ENCODE assay signal across 8 cellular contexts in genomic region chr17:42548070-42548837, GRCh38. TPM values are rescaled to one million over a fixed set of nuclear protein-coding genes. Genes with fewer than 3 reads are reported as not detected.
A peak's percentile ranks its signal among the peaks of the same experiment; 100 is the strongest.
DNase-seq lines count a peak whose midpoint lies in the region; ATAC-seq and TF ChIP-seq lines count a peak whose summit lies in the region.

No MANE protein-coding gene starts in this region.

- RAD21 ChIA-PET in HCT116 (lab: Charles Lee; ENCODE audit: low non-redundant PET in 1 of 2, low total read pairs in 2 of 2, uncharacterized antibody in 2 of 2, unreplicated experiment in 2 of 2): no interaction called here

- no peaks in the 10 kb centered on the region for H3K9me3 Mint-ChIP-seq in activated T-helper 17 cell treated with anti-CD3 and anti-CD28 coated beads, Interleukin-2, amount 50 U/mL, for 72 hours

- no peaks in the 10 kb centered on the region for H4K20me1 ChIP-seq in HCT116 (ENCODE audit: insufficient read depth)

- TF ChIP-seq POLR2A in HCT116 (IDR thresholded peaks at IDR 0.05; ENCODE audit: borderline replicate concordance, extremely low read depth, insufficient read depth, insufficient read length) (no peak), spleen (IDR thresholded peaks at IDR 0.05) (no peak)

- CTCF ChIA-PET in HCT116 (lab: Charles Lee): interaction anchor here (0.7 to 1.7 kb wide), 8 partner anchors 11 to 215 kb away, joined by 3 to 7 read pairs (median 3); partner anchors contain the start of gene NAGLU

- H2AFZ ChIP-seq in HCT116 (ENCODE audit: low read depth, low read length, poor library complexity, severe bottlenecking): no peak overlapping the region

- no peaks in the 10 kb centered on the region for H3K27me3 Mint-ChIP-seq in activated T-helper 17 cell treated with anti-CD3 and anti-CD28 coated beads, Interleukin-2, amount 50 U/mL, for 72 hours

- H3K36me3 ChIP-seq in HCT116 (ENCODE audit: control insufficient read depth in 1 of 2, insufficient read depth in 2 of 2, low read length in 2 of 2): no peaks in the 10 kb centered on the region
- peaks cover 0 to 25% (median 4%) of the 10 kb centered on the region in 9 donors for H3K36me3 ChIP-seq in heart right ventricle
- H3K36me3 ChIP-seq in spleen: peaks cover 0 to 31% (median 10%) of the 10 kb centered on the region in 6 donors

- peaks cover 5% of the 10 kb centered on the region for H3K4me1 Mint-ChIP-seq in activated T-helper 17 cell treated with anti-CD3 and anti-CD28 coated beads, Interleukin-2, amount 50 U/mL, for 72 hours

- H3K9me3 ChIP-seq in HCT116 (ENCODE audit: control insufficient read depth in 1 of 2, insufficient read depth in 1 of 2, low read depth in 1 of 2, low read length in 2 of 2) (no peaks in the 10 kb centered on the region), heart right ventricle (no peaks in the 10 kb centered on the region), spleen (no peaks in the 10 kb centered on the region)

- H3K27ac ChIP-seq in HCT116 (ENCODE audit: low read depth, low read length) (no peak overlapping the region), heart right ventricle (peak overlapping the region in 4 of 10 donors; percentile 4 to 69 (median 44)), spleen (peak overlapping the region in 2 of 8 donors; percentile 17 to 48)

- no peak; the same call in 1 of the 2 replicates for TF ChIP-seq RAD21 in HCT116 (IDR thresholded peaks at IDR 0.05; ENCODE audit: low read depth)

- H3K27me3 ChIP-seq in HCT116 (ENCODE audit: insufficient read depth, low read length): no peaks in the 10 kb centered on the region
- H3K27me3 ChIP-seq in heart right ventricle: peaks cover 0 to 13% (median 0%) of the 10 kb centered on the region in 7 donors
- H3K27me3 ChIP-seq in spleen (replicated peaks in 1 of 7): peaks cover 0 to 4% (median 0%) of the 10 kb centered on the region in 7 donors

- no peaks in the 10 kb centered on the region for H3K9me2 ChIP-seq in HCT116 (ENCODE audit: insufficient read depth)

- ATAC-seq in HCT116: peak; percentile 87
- ATAC-seq in activated T-helper 17 cell treated with anti-CD3 and anti-CD28 coated beads, Interleukin-2, amount 50 U/mL, for 72 hours (replicated peaks): peak; percentile 89
- ATAC-seq in heart right ventricle: peak; percentile 13 to 50 (median 38)
- no peak for ATAC-seq in GM21360 (IDR thresholded peaks at IDR 0.05; ENCODE audit: unreplicated experiment)
- ATAC-seq in GM19452 (IDR thresholded peaks at IDR 0.05; ENCODE audit: unreplicated experiment): no peak

- DNase-seq in COR-L47 (lab: John Stamatoyannopoulos, UW): peak; percentile 77
- no peak for DNase-seq in HCT116 (ENCODE audit: low read depth, low spot score)
- peak; percentile 69 to 92 for DNase-seq in NCI-H526 (lab: John Stamatoyannopoulos, UW)
- peak in 1 of 2 donors; percentile 62 for DNase-seq in heart right ventricle
- DNase-seq in spleen: peak; percentile 94

- TF ChIP-seq CTCF in HCT116 (IDR thresholded peaks at IDR 0.05 in 2 of 3, conservative IDR thresholded peaks at IDR 0.05 in 1 of 3; ENCODE audit: borderline replicate concordance in 1 of 3, insufficient read depth in 1 of 3, low read depth in 2 of 3, low read length in 2 of 3) (peak; percentile 39 to 54 (median 41); a peak in 5 of 6 replicates), heart right ventricle (IDR thresholded peaks at IDR 0.05) (peak in 5 of 9 donors; percentile 17 to 41 (median 37)), spleen (IDR thresholded peaks at IDR 0.05 in 8 of 11, conservative IDR thresholded peaks at IDR 0.05 in 3 of 11) (peak in 9 of 11 experiments; percentile 20 to 66 (median 53))

- H3K4me3 ChIP-seq in HCT116 (replicated peaks in 1 of 2; ENCODE audit: low read depth in 1 of 2, low read length in 2 of 2): peak overlapping the region; percentile 17 to 44
- peak overlapping the region in 8 of 10 donors; percentile 8 to 46 (median 33) for H3K4me3 ChIP-seq in heart right ventricle
- peak overlapping the region; percentile 22 to 72 (median 36) for H3K4me3 ChIP-seq in spleen

- BruUV-seq in HCT116 (replicated peaks; lab: Mats Ljungman, UMichigan): no TSS peak

- POLR2A ChIA-PET in HCT116 (lab: Charles Lee): interaction anchor here (0.6 kb wide), 1 partner anchor 578 kb away, joined by 3 read pairs; no protein-coding TSS in a partner anchor

- H3K4me3 Mint-ChIP-seq in activated T-helper 17 cell treated with anti-CD3 and anti-CD28 coated beads, Interleukin-2, amount 50 U/mL, for 72 hours: peak overlapping the region; percentile 59

- WGBS in heart right ventricle, 2 donors: 17 to 23% methylated on average over 71 to 73 of the region's 74 CpGs
- 18 to 35% (median 21%) methylated on average over 46 to 74 of the region's 74 CpGs for WGBS in spleen, 5 donors

- H3K9ac ChIP-seq in HCT116 (ENCODE audit: low read length): peak overlapping the region; percentile 20; the same call in 1 of the 2 replicates

- no peak overlapping the region for H3K27ac Mint-ChIP-seq in activated T-helper 17 cell treated with anti-CD3 and anti-CD28 coated beads, Interleukin-2, amount 50 U/mL, for 72 hours

- peak overlapping the region; percentile 70 for H3K4me2 ChIP-seq in HCT116 (ENCODE audit: low read length)

- intact Hi-C loops in HCT116 (cut with micrococcal nuclease) (no loop called here), heart right ventricle (cut with DNase I) (no loop called here), spleen (cut with DNase I; ENCODE audit: low total_unique reads) (no loop called here)

- H3K79me2 ChIP-seq in HCT116 (ENCODE audit: insufficient read depth, low read length): peaks cover under 1% of the 10 kb centered on the region; the same call in 1 of the 2 replicates

- H3K4me1 ChIP-seq in HCT116 (ENCODE audit: control insufficient read depth in 1 of 2, insufficient read depth in 2 of 2, low read length in 2 of 2) (peaks cover 0 to 14% of the 10 kb centered on the region in 2 experiments; a peak in 2 of 4 replicates), heart right ventricle (peaks cover 5 to 31% (median 19%) of the 10 kb centered on the region in 9 donors), spleen (peaks cover 7 to 31% (median 23%) of the 10 kb centered on the region in 6 donors)

- H3K36me3 Mint-ChIP-seq in activated T-helper 17 cell treated with anti-CD3 and anti-CD28 coated beads, Interleukin-2, amount 50 U/mL, for 72 hours (ENCODE audit: low read depth): no peaks in the 10 kb centered on the region

TF ChIP-seq in HCT116, 20 proteins besides CTCF, POLR2A, EP300 and RAD21:
- TF ChIP-seq EGR1 (IDR thresholded peaks at IDR 0.05; ENCODE audit: low read depth) (peak; percentile 93), MAX (IDR thresholded peaks at IDR 0.05) (no peak), SRF (IDR thresholded peaks at IDR 0.05; ENCODE audit: low read depth) (no peak)

RNA-seq across cellular contexts. Expression of gene HSD17B1, which starts 4.5 kb away (rescaled TPM):
- total RNA-seq in HCT116 (2021; ENCODE audit: unreplicated experiment) (1.4 TPM), heart right ventricle (1 to 10 TPM in 2 of 10 donors, under 1 TPM in 8; 0.50 to 2.3 (median 0.78) TPM), spleen (1 to 10 TPM in 2 of 7 donors, under 1 TPM in 5; 0.54 to 1.6 (median 0.79) TPM)
- 1.6 and 1.8 TPM in 2 replicates for polyA plus RNA-seq in HCT116 (2012)
- total RNA-seq in activated T-helper 17 cell treated with anti-CD3 and anti-CD28 coated beads, Interleukin-2, amount 50 U/mL, for 72 hours: under 1 TPM; 0.82 to 0.90 TPM
- polyA plus RNA-seq in heart right ventricle (1 to 10 TPM; 2.2 to 2.6 TPM), spleen (1 to 10 TPM; 2.9 to 5.5 (median 3.5) TPM)

RNA-seq across cellular contexts. Expression of gene NAGLU, which starts 12.2 kb away (rescaled TPM):
- total RNA-seq in HCT116 (2021; ENCODE audit: unreplicated experiment) (17.7 TPM), heart right ventricle (10 to 100 TPM in 5 of 10 donors, 1 to 10 TPM in 5; 6.8 to 16.0 (median 9.8) TPM), spleen (10 to 100 TPM; 32.5 to 61.0 (median 48.9) TPM)
- polyA plus RNA-seq in HCT116 (2012): 10.5 and 11.0 TPM in 2 replicates
- total RNA-seq in activated T-helper 17 cell treated with anti-CD3 and anti-CD28 coated beads, Interleukin-2, amount 50 U/mL, for 72 hours: 10 to 100 TPM in 1 of 2 donors, 1 to 10 TPM in 1; 8.4 to 11.0 TPM
- polyA plus RNA-seq in heart right ventricle (10 to 100 TPM; 17.0 to 18.3 TPM), spleen (10 to 100 TPM; 27.3 to 55.2 (median 49.8) TPM)

RNA-seq across cellular contexts. Expression of gene COASY, which starts 13.7 kb away (rescaled TPM):
- 137 TPM for total RNA-seq in HCT116 (2021; ENCODE audit: unreplicated experiment)
- 108 and 113 TPM in 2 replicates for polyA plus RNA-seq in HCT116 (2012)
- 100 to 1,000 TPM in 1 of 2 donors, 10 to 100 TPM in 1; 76.7 to 108 TPM for total RNA-seq in activated T-helper 17 cell treated with anti-CD3 and anti-CD28 coated beads, Interleukin-2, amount 50 U/mL, for 72 hours
- total RNA-seq in heart right ventricle: 10 to 100 TPM; 29.7 to 56.9 (median 32.9) TPM
- polyA plus RNA-seq in heart right ventricle: 10 to 100 TPM; 46.8 to 50.8 TPM
- total RNA-seq in spleen: 10 to 100 TPM; 32.5 to 68.6 (median 66.5) TPM
- polyA plus RNA-seq in spleen: 100 to 1,000 TPM in 1 of 3 donors, 10 to 100 TPM in 2; 50.0 to 104 (median 80.6) TPM

RNA-seq across cellular contexts. Expression of gene MLX, which starts 18.6 kb away (rescaled TPM):
- total RNA-seq in HCT116 (2021; ENCODE audit: unreplicated experiment) (47.9 TPM), heart right ventricle (10 to 100 TPM; 45.7 to 87.2 (median 56.4) TPM), spleen (10 to 100 TPM; 43.0 to 64.4 (median 55.8) TPM)
- polyA plus RNA-seq in HCT116 (2012): 51.7 and 52.4 TPM in 2 replicates
- total RNA-seq in activated T-helper 17 cell treated with anti-CD3 and anti-CD28 coated beads, Interleukin-2, amount 50 U/mL, for 72 hours: 10 to 100 TPM; 46.2 to 57.8 TPM
- polyA plus RNA-seq in heart right ventricle (10 to 100 TPM; 55.8 to 61.2 TPM), spleen (10 to 100 TPM; 33.0 to 39.1 (median 33.2) TPM)

RNA-seq across cellular contexts. Expression of gene PSMC3IP, which starts 29.3 kb away (rescaled TPM):
- total RNA-seq in HCT116 (2021; ENCODE audit: unreplicated experiment): 24.3 TPM
- polyA plus RNA-seq in HCT116 (2012): 15.4 and 18.2 TPM in 2 replicates
- 10 to 100 TPM; 25.9 to 34.2 TPM for total RNA-seq in activated T-helper 17 cell treated with anti-CD3 and anti-CD28 coated beads, Interleukin-2, amount 50 U/mL, for 72 hours
- total RNA-seq in heart right ventricle: 1 to 10 TPM; 1.1 to 3.1 (median 1.6) TPM
- 1 to 10 TPM; 2.9 TPM for polyA plus RNA-seq in heart right ventricle
- total RNA-seq in spleen: 1 to 10 TPM; 1.9 to 5.6 (median 3.4) TPM
- polyA plus RNA-seq in spleen: 1 to 10 TPM; 3.6 to 4.3 (median 4.0) TPM

Comparison
In these comparisons a context has a peak if more than half of its experiments do, and no peak if none do; other contexts are left out.
1. ATAC-seq: peak in HCT116 (single experiment), activated T-helper 17 cell treated with anti-CD3 and anti-CD28 coated beads, Interleukin-2, amount 50 U/mL, for 72 hours (single experiment) and heart right ventricle (8 of 8); none in GM21360 (single experiment) and GM19452 (single experiment).
2. Peak in every context shown above with its lines, with median percentiles within 50 percentile points of each other: H3K4me3 ChIP-seq and CTCF ChIP-seq.